1 cellular context compared by ENCODE assay signal in the genomic region with DNA sequence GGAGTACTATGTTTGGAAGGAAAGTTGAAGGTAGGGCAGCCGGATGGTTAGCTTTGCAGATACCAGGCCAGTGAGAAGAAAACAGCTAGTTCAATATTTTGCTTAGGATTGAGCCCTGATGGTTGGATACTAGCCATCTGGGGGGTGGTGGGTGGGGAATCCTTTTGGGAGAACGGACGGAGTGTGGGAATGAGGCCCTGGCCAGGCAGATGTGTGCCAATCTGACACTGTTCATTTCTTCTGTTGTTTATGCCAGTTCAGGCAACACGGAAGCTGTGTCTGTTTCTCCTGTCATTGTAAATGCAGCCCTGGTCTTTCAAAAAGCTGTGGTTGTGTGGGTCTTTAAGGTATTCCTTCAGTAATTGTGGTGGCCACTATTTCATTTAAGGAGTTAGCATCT. TPM values are rescaled to one million over a fixed set of nuclear protein-coding genes. Genes with fewer than 3 reads are reported as not detected.
"Had no signal": no experiment of that assay in that cellular context is flagged by ENCODE, and none has a peak within 500 bp of the region (broad histone marks: within the 10 kb centered on the region; RNA-seq: fewer than 3 reads in every experiment).

No MANE protein-coding gene starts in this region.

RNA-seq across cellular contexts. Expression of gene LIMS3, which starts 7.5 kb away (rescaled TPM):
- total RNA-seq: G401 had no signal
